In genomic region chr2:27086090-27086721, GRCh38 we compare ENCODE assay signal across 8 cellular contexts. TPM values are rescaled to one million over a fixed set of nuclear protein-coding genes. Genes with fewer than 3 reads are reported as not detected.
DNase-seq lines count a peak whose midpoint lies in the region; ATAC-seq and TF ChIP-seq lines count a peak whose summit lies in the region.

No MANE protein-coding gene starts in this region.

- TF ChIP-seq CTCF in GM10266 (IDR thresholded peaks at IDR 0.05; ENCODE audit: control insufficient read depth, insufficient read depth, low read depth, missing control alignments) (peak; percentile 99), HFFc6 (IDR thresholded peaks at IDR 0.05) (peak; percentile 96), omental fat pad (IDR thresholded peaks at IDR 0.05) (peak in 2 of 3 donors; percentile 51 to 83)

- ATAC-seq in omental fat pad (ENCODE audit: low FRiP score), result peak; percentile 94

- H3K4me1 Mint-ChIP-seq in HFFc6 (ENCODE audit: low read depth), result peaks cover 21% of the 10 kb centered on the region

- H3K27ac ChIP-seq in temporal lobe (ENCODE audit: low read depth, low read length), result peak overlapping the region; percentile 80

- peak overlapping the region; percentile 79 for H3K4me3 Mint-ChIP-seq in HFFc6

- H3K27me3 Mint-ChIP-seq in HFFc6 (ENCODE audit: insufficient read depth), result peaks cover 3% of the 10 kb centered on the region

- H3K9me3 Mint-ChIP-seq in HFFc6, result no peaks in the 10 kb centered on the region

- peak; percentile 100 for DNase-seq in GM10266 (ENCODE audit: extremely low spot score)
- DNase-seq in HFFc6, result peak; percentile 84
- peak; percentile 89 for DNase-seq in MV-4-11 (lab: John Stamatoyannopoulos, UW)
- peak; percentile 88 for DNase-seq in SK-N-DZ (ENCODE audit: low spot score)
- DNase-seq in activated naive CD4-positive, alpha-beta T cell treated with anti-CD3 and anti-CD28 coated beads, Interleukin-2, amount 50 U/mL, for 16 hours, result peak; percentile 97
- peak; percentile 95 for DNase-seq in globus pallidus (ENCODE audit: low spot score)
- peak; percentile 91 for DNase-seq in omental fat pad (ENCODE audit: low spot score)

- H3K36me3 Mint-ChIP-seq in HFFc6 (ENCODE audit: low read depth), result peaks cover 4% of the 10 kb centered on the region; the same call in 1 of the 2 replicates

- H3K27ac Mint-ChIP-seq in HFFc6, result peak overlapping the region; percentile 65

RNA-seq across cellular contexts. Expression of gene KHK, which starts 0.4 kb away (rescaled TPM):
- total RNA-seq in HFFc6 (2021; fragmentation: NEBNext Ultra II Directional; extraction: Animal tissue kit (Norgen Biotek cat#: 25700)), result 1 to 10 TPM; 1.0 to 1.7 (median 1.6) TPM
- polyA plus RNA-seq in SK-N-DZ (2014; cell fraction: cytosol; rRNA removed), result 4.9 and 7.8 TPM in 2 replicates
- 6.1 and 12.6 TPM in 2 replicates for polyA plus RNA-seq in SK-N-DZ (2014; cell fraction: nucleus; rRNA removed)
- 1 to 10 TPM; 1.6 to 3.3 (median 2.1) TPM for total RNA-seq in omental fat pad
- total RNA-seq in temporal lobe, result 5.9 TPM

RNA-seq across cellular contexts. Expression of gene EMILIN1, which starts 7.8 kb away (rescaled TPM):
- total RNA-seq in HFFc6 (2021; fragmentation: NEBNext Ultra II Directional; extraction: Animal tissue kit (Norgen Biotek cat#: 25700)), result 100 to 1,000 TPM; 144 to 208 (median 183) TPM
- polyA plus RNA-seq in SK-N-DZ (2014; cell fraction: cytosol; rRNA removed), result 17.8 and 47.2 TPM in 2 replicates
- polyA plus RNA-seq in SK-N-DZ (2014; cell fraction: nucleus; rRNA removed), result 56.5 and 59.9 TPM in 2 replicates
- total RNA-seq in omental fat pad (10 to 100 TPM; 27.5 to 62.7 (median 41.2) TPM), temporal lobe (3.7 TPM)

RNA-seq across cellular contexts. Expression of gene OST4, which starts 14.8 kb away (rescaled TPM):
- total RNA-seq in HFFc6 (2021; fragmentation: NEBNext Ultra II Directional; extraction: Animal tissue kit (Norgen Biotek cat#: 25700)), result 100 to 1,000 TPM; 500 to 565 (median 548) TPM
- polyA plus RNA-seq in SK-N-DZ (2014; cell fraction: cytosol; rRNA removed), result 168 and 322 TPM in 2 replicates
- polyA plus RNA-seq in SK-N-DZ (2014; cell fraction: nucleus; rRNA removed), result 122 and 126 TPM in 2 replicates
- total RNA-seq in omental fat pad, result 100 to 1,000 TPM; 221 to 396 (median 282) TPM
- total RNA-seq in temporal lobe, result 132 TPM

RNA-seq across cellular contexts. Expression of gene CGREF1, which starts 32.7 kb away (rescaled TPM):
- under 1 TPM in 1 of 6 experiments, not detected in 5; 0.12 TPM for total RNA-seq in HFFc6 (2021; fragmentation: NEBNext Ultra II Directional; extraction: Animal tissue kit (Norgen Biotek cat#: 25700))
- polyA plus RNA-seq in SK-N-DZ (2014; cell fraction: cytosol; rRNA removed), result 4.1 and 6.1 TPM in 2 replicates
- polyA plus RNA-seq in SK-N-DZ (2014; cell fraction: nucleus; rRNA removed), result 4.3 and 6.5 TPM in 2 replicates
- 1 to 10 TPM; 1.3 to 9.3 (median 5.5) TPM for total RNA-seq in omental fat pad
- total RNA-seq in temporal lobe, result 13.3 TPM

RNA-seq across cellular contexts. Expression of gene AGBL5, which starts 34.7 kb away (rescaled TPM):
- total RNA-seq in HFFc6 (2021; fragmentation: NEBNext Ultra II Directional; extraction: Animal tissue kit (Norgen Biotek cat#: 25700)), result 10 to 100 TPM; 23.5 to 31.4 (median 28.6) TPM
- polyA plus RNA-seq in SK-N-DZ (2014; cell fraction: cytosol; rRNA removed), result 34.5 and 36.8 TPM in 2 replicates
- polyA plus RNA-seq in SK-N-DZ (2014; cell fraction: nucleus; rRNA removed), result 24.5 and 33.6 TPM in 2 replicates
- 10 to 100 TPM in 2 of 4 donors, 1 to 10 TPM in 2; 6.8 to 14.4 (median 10.3) TPM for total RNA-seq in omental fat pad
- 10.8 TPM for total RNA-seq in temporal lobe

Comparison
In these comparisons a context has a peak if more than half of its experiments do, and no peak if none do; other contexts are left out.
1. Peak in every context shown above with its lines: DNase-seq, ATAC-seq and H3K27ac ChIP-seq.